In genomic region chr3:171810278-171811058, GRCh38 we compare ENCODE assay signal across 8 cellular contexts. TPM values are rescaled to one million over a fixed set of nuclear protein-coding genes. Genes with fewer than 3 reads are reported as not detected.
DNase-seq lines count a peak whose midpoint lies in the region; ATAC-seq and TF ChIP-seq lines count a peak whose summit lies in the region.

TSS of gene PLD1 (minus strand) at chr3:171810483. CDS start at chr3:171738051, 72,432 bp downstream.

- ATAC-seq in GM21526 (IDR thresholded peaks at IDR 0.05; ENCODE audit: low FRiP score, unreplicated experiment): peak; percentile 50

- H3K4me3 ChIP-seq in iPS-11a (ENCODE audit: low read depth, low read length): peak within 1 kb of the TSS; percentile 62
- H3K4me3 ChIP-seq in retinal pigment epithelial cell (ENCODE audit: low read length): peak within 1 kb of the TSS; percentile 74

- peaks cover 38% of the 10 kb centered on the region for H3K4me1 Mint-ChIP-seq in brain

- peak within 1 kb of the TSS; percentile 3 to 92 (median 77) for H3K27ac Mint-ChIP-seq in brain

- peaks cover 0 to 8% (median under 1%) of the 10 kb centered on the region in 5 experiments for H3K9me3 Mint-ChIP-seq in brain

- H3K36me3 Mint-ChIP-seq in brain: no peaks in the 10 kb centered on the region

- peak within 1 kb of the TSS; percentile 81 to 92 (median 84) for H3K4me3 Mint-ChIP-seq in brain

- peak; percentile 83 for DNase-seq in EH (ENCODE audit: low read depth)
- DNase-seq in HuH-7 (ENCODE audit: low spot score): peak; percentile 94
- DNase-seq in SKM-1 treated with dmso at 0.1 percent for 144 hours (lab: John Stamatoyannopoulos, UW; ENCODE audit: unreplicated experiment): peak; percentile 57
- DNase-seq in retinal pigment epithelial cell (ENCODE audit: low read depth): peak; percentile 71
- no peak for DNase-seq in NAMALWA (ENCODE audit: low spot score)

- no peak for TF ChIP-seq CTCF in brain (conservative IDR thresholded peaks at IDR 0.05)
- no peak for TF ChIP-seq CTCF in retinal pigment epithelial cell (conservative IDR thresholded peaks at IDR 0.05; ENCODE audit: low read depth, low read length)

- peaks cover 40% of the 10 kb centered on the region for H3K27me3 Mint-ChIP-seq in brain

RNA-seq across cellular contexts. Expression of gene PLD1, which starts in this region (rescaled TPM):
- 6.4 TPM for polyA plus RNA-seq in brain (ENCODE audit: insufficient read depth, low read depth, low replicate concordance)
